Comparison of ENCODE assay signal across 1 cellular context in the genomic region with DNA sequence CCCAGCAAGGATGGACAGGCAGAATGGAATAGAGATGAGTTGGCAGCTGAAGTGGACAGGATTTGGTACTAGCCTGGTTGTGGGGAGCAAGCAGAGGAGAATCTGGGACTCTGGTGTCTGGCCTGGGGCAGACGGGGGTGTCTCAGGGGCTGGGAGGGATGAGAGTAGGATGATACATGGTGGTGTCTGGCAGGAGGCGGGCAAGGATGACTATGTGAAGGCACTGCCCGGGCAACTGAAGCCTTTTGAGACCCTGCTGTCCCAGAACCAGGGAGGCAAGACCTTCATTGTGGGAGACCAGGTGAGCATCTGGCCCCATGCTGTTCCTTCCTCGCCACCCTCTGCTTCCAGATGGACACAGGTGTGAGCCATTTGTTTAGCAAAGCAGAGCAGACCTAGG.
TF ChIP-seq lines count a peak whose summit lies in the region.

No MANE protein-coding gene starts in this region.

TF ChIP-seq in GM23338, 12 proteins besides CTCF, POLR2A, EP300 and RAD21:
- no peak for TF ChIP-seq NANOG (IDR thresholded peaks at IDR 0.05; ENCODE audit: borderline replicate concordance)
- TF ChIP-seq STAT1 (IDR thresholded peaks at IDR 0.05; ENCODE audit: unreplicated experiment), result no peak
- no peak for TF ChIP-seq POLR2AphosphoS5 (IDR thresholded peaks at IDR 0.05; ENCODE audit: low read depth)
- TF ChIP-seq, protein P1, sequence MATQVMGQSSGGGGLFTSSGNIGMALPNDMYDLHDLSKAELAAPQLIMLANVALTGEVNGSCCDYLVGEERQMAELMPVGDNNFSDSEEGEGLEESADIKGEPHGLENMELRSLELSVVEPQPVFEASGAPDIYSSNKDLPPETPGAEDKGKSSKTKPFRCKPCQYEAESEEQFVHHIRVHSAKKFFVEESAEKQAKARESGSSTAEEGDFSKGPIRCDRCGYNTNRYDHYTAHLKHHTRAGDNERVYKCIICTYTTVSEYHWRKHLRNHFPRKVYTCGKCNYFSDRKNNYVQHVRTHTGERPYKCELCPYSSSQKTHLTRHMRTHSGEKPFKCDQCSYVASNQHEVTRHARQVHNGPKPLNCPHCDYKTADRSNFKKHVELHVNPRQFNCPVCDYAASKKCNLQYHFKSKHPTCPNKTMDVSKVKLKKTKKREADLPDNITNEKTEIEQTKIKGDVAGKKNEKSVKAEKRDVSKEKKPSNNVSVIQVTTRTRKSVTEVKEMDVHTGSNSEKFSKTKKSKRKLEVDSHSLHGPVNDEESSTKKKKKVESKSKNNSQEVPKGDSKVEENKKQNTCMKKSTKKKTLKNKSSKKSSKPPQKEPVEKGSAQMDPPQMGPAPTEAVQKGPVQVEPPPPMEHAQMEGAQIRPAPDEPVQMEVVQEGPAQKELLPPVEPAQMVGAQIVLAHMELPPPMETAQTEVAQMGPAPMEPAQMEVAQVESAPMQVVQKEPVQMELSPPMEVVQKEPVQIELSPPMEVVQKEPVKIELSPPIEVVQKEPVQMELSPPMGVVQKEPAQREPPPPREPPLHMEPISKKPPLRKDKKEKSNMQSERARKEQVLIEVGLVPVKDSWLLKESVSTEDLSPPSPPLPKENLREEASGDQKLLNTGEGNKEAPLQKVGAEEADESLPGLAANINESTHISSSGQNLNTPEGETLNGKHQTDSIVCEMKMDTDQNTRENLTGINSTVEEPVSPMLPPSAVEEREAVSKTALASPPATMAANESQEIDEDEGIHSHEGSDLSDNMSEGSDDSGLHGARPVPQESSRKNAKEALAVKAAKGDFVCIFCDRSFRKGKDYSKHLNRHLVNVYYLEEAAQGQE (IDR thresholded peaks at IDR 0.05; ENCODE audit: unreplicated experiment), result no peak
- no peak for TF ChIP-seq ETS1 (IDR thresholded peaks at IDR 0.05)
- no peak for TF ChIP-seq ZNF331 (CRISPR knock-in tag; IDR thresholded peaks at IDR 0.05; ENCODE audit: low read depth)
- TF ChIP-seq EZH2phosphoT487 (IDR thresholded peaks at IDR 0.05; ENCODE audit: unreplicated experiment), result no peak
- TF ChIP-seq EZH2 (IDR thresholded peaks at IDR 0.05; ENCODE audit: low read depth, unreplicated experiment), result no peak
- no peak for TF ChIP-seq CREB1 (CRISPR knock-in tag; IDR thresholded peaks at IDR 0.05; ENCODE audit: low read depth)
- no peak for TF ChIP-seq JUNB (IDR thresholded peaks at IDR 0.05; ENCODE audit: unreplicated experiment)
- TF ChIP-seq ZNF114 (CRISPR knock-in tag; IDR thresholded peaks at IDR 0.05), result no peak
- TF ChIP-seq ZNF462 (CRISPR knock-in tag; IDR thresholded peaks at IDR 0.05), result no peak
